8 cellular contexts compared by ENCODE assay signal in genomic region chr1:111747282-111747734, GRCh38. TPM values are rescaled to one million over a fixed set of nuclear protein-coding genes. Genes with fewer than 3 reads are reported as not detected.
DNase-seq lines count a peak whose midpoint lies in the region; ATAC-seq, FAIRE-seq and TF ChIP-seq lines count a peak whose summit lies in the region.

No MANE protein-coding gene starts in this region.

- no peak overlapping the region for H3K4me3 Mint-ChIP-seq in CD14-positive monocyte
- H3K4me3 Mint-ChIP-seq in activated CD4-positive, alpha-beta T cell treated with anti-CD3 and anti-CD28 coated beads, Interleukin-2, amount 10 ng/mL, durations not matched to agents 24 days and 14 days = no peak overlapping the region

- DNase-seq in CD14-positive monocyte (ENCODE audit: low spot score) = peak; percentile 76
- DNase-seq in H54 (ENCODE audit: insufficient read length, low spot score) = peak; percentile 63
- DNase-seq in NCI-H526 treated with DMSO at 0.1 percent for 48 hours (lab: John Stamatoyannopoulos, UW) = peak; percentile 45
- peak; percentile 93 for DNase-seq in activated CD4-positive, alpha-beta T cell treated with anti-CD3 and anti-CD28 coated beads, Interleukin-2, amount 10 ng/mL, durations not matched to agents 24 days and 14 days
- no peak for DNase-seq in epithelial cell of proximal tubule (ENCODE audit: low read depth)
- no peak for DNase-seq in ecto neural progenitor cell (ENCODE audit: low spot score)

- H3K27ac ChIP-seq in neutrophil = peak overlapping the region; percentile 40

- H3K36me3 Mint-ChIP-seq in CD14-positive monocyte = no peaks in the 10 kb centered on the region
- H3K36me3 Mint-ChIP-seq in activated CD4-positive, alpha-beta T cell treated with anti-CD3 and anti-CD28 coated beads, Interleukin-2, amount 10 ng/mL, durations not matched to agents 24 days and 14 days (ENCODE audit: low read depth) = no peaks in the 10 kb centered on the region

- no peak for TF ChIP-seq POLR2A in H54 (IDR thresholded peaks at IDR 0.05; ENCODE audit: low read depth, low read length)

- TF ChIP-seq CTCF in CD14-positive monocyte (IDR thresholded peaks at IDR 0.05) = peak; percentile 82
- TF ChIP-seq CTCF in epithelial cell of proximal tubule (conservative IDR thresholded peaks at IDR 0.05; ENCODE audit: low read depth, low read length) = peak; percentile 82
- peak; percentile 90 for TF ChIP-seq CTCF in neutrophil (IDR thresholded peaks at IDR 0.05)

- H3K27me3 Mint-ChIP-seq in CD14-positive monocyte (ENCODE audit: low read depth in 3 of 3) = peaks cover 13 to 14% (median 14%) of the 10 kb centered on the region in 3 donors
- H3K27me3 Mint-ChIP-seq in activated CD4-positive, alpha-beta T cell treated with anti-CD3 and anti-CD28 coated beads, Interleukin-2, amount 10 ng/mL, durations not matched to agents 24 days and 14 days = peaks cover 23% of the 10 kb centered on the region

- H3K36me3 ChIP-seq in neutrophil = no peaks in the 10 kb centered on the region

- H3K27ac Mint-ChIP-seq in CD14-positive monocyte = peak overlapping the region in 2 of 7 donors; percentile 28 to 79
- no peak overlapping the region for H3K27ac Mint-ChIP-seq in activated CD4-positive, alpha-beta T cell treated with anti-CD3 and anti-CD28 coated beads, Interleukin-2, amount 10 ng/mL, durations not matched to agents 24 days and 14 days

- intact Hi-C loops in CD14-positive monocyte (cut with micrococcal nuclease) = loop anchor here in 1 of 2 donors (2.0 to 10.0 kb wide), 2 partner anchors 31 to 263 kb away; no protein-coding TSS in a partner anchor
- intact Hi-C loops in activated CD4-positive, alpha-beta T cell treated with anti-CD3 and anti-CD28 coated beads, Interleukin-2, amount 10 ng/mL, durations not matched to agents 24 days and 14 days (cut with micrococcal nuclease) = loop anchor here (1.0 kb wide), 3 partner anchors 32 to 266 kb away; no protein-coding TSS in a partner anchor

- no peaks in the 10 kb centered on the region for H3K9me3 ChIP-seq in neutrophil

- H3K9me3 Mint-ChIP-seq in CD14-positive monocyte = peaks cover 0 to 2% (median 0%) of the 10 kb centered on the region in 7 donors
- H3K9me3 Mint-ChIP-seq in activated CD4-positive, alpha-beta T cell treated with anti-CD3 and anti-CD28 coated beads, Interleukin-2, amount 10 ng/mL, durations not matched to agents 24 days and 14 days = no peaks in the 10 kb centered on the region

- H3K4me3 ChIP-seq in epithelial cell of proximal tubule (ENCODE audit: low read depth, low read length) = no peak overlapping the region
- H3K4me3 ChIP-seq in neutrophil (ENCODE audit: low read depth in 1 of 2, low read length in 1 of 2) = no peak overlapping the region

- FAIRE-seq in H54 (lab: Jason Lieb, UNC) = no peak

- peaks cover 0 to 9% of the 10 kb centered on the region in 2 experiments for H3K4me1 ChIP-seq in neutrophil (ENCODE audit: control insufficient read depth in 1 of 2, insufficient read depth in 1 of 2, low read depth in 1 of 2, low read length in 1 of 2)

- ATAC-seq in GM21367 (IDR thresholded peaks at IDR 0.05; ENCODE audit: unreplicated experiment) = no peak

- peaks cover 23% of the 10 kb centered on the region for H3K27me3 ChIP-seq in neutrophil

- H3K4me1 Mint-ChIP-seq in CD14-positive monocyte = peaks cover 12% of the 10 kb centered on the region
- peaks cover 18% of the 10 kb centered on the region for H3K4me1 Mint-ChIP-seq in activated CD4-positive, alpha-beta T cell treated with anti-CD3 and anti-CD28 coated beads, Interleukin-2, amount 10 ng/mL, durations not matched to agents 24 days and 14 days

RNA-seq across cellular contexts. Expression of gene INKA2, which starts 8.1 kb away (rescaled TPM):
- 1 to 10 TPM; 1.8 to 2.0 TPM for polyA plus RNA-seq in CD14-positive monocyte
- total RNA-seq in activated CD4-positive, alpha-beta T cell treated with anti-CD3 and anti-CD28 coated beads, Interleukin-2, amount 10 ng/mL, durations not matched to agents 24 days and 14 days = 2.4 and 2.6 TPM in 2 replicates
- total RNA-seq in epithelial cell of proximal tubule = 0.07 and 0.58 TPM in 2 replicates

RNA-seq across cellular contexts. Expression of gene DDX20, which starts 8.4 kb away (rescaled TPM):
- 1 to 10 TPM; 3.1 to 4.0 TPM for polyA plus RNA-seq in CD14-positive monocyte
- 18.7 and 24.2 TPM in 2 replicates for total RNA-seq in activated CD4-positive, alpha-beta T cell treated with anti-CD3 and anti-CD28 coated beads, Interleukin-2, amount 10 ng/mL, durations not matched to agents 24 days and 14 days
- 24.5 and 31.6 TPM in 2 replicates for total RNA-seq in epithelial cell of proximal tubule

Comparison
In these comparisons a context has a peak if more than half of its experiments do, and no peak if none do; other contexts are left out.
1. DNase-seq: peak in CD14-positive monocyte (single experiment), H54 (single experiment), NCI-H526 treated with DMSO at 0.1 percent for 48 hours (single experiment) and activated CD4-positive, alpha-beta T cell treated with anti-CD3 and anti-CD28 coated beads, Interleukin-2, amount 10 ng/mL, durations not matched to agents 24 days and 14 days (single experiment); none in epithelial cell of proximal tubule (single experiment) and ecto neural progenitor cell (single experiment).
2. Peak in every context shown above with its lines, with median percentiles within 50 percentile points of each other: CTCF ChIP-seq.